9 cellular contexts compared by ENCODE assay signal in the genomic region with DNA sequence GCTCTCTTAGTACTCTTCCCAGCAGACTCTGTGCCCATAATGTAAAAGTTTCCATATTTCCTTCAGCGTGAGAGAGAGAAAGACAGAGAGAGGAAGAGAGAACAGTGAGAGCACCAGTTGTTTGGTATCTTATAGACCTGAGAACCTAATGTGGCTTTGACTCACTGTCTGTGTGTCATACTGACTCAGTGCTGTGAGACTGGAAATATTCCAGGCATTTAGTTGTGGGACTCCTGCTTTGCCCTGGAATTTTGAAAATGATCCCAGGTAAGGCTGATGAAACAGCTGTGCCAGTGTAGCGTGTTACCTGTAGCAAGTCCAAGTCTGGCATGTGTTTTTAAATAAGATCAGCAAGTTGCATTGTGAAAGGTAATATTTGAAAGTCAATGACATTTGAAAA.
A peak's percentile ranks its signal among the peaks of the same experiment; 100 is the strongest.
DNase-seq lines count a peak whose midpoint lies in the region; ATAC-seq and TF ChIP-seq lines count a peak whose summit lies in the region.
"Had no signal": no experiment of that assay in that cellular context is flagged by ENCODE, and none has a peak within 500 bp of the region (broad histone marks: within the 10 kb centered on the region; RNA-seq: fewer than 3 reads in every experiment).

No MANE protein-coding gene starts in this region.

- DNase-seq in GM04504 (ENCODE audit: low read depth) (peak; percentile 6), Panc1 (ENCODE audit: low read depth, low spot score) (peak; percentile 45), epithelial cell of prostate (ENCODE audit: low read depth, low spot score) (peak; percentile 82), renal cortical epithelial cell (ENCODE audit: low read depth) (peak; percentile 98), NCI-H510A (lab: John Stamatoyannopoulos, UW) (no peak), T-helper 2 cell (no peak), activated gamma-delta T cell treated with Interleukin-2 at 50 U/mL for 16 hours (no peak)
- DNase-seq: naive thymus-derived CD4-positive, alpha-beta T cell had no signal

- H3K9me3 ChIP-seq in Panc1 (ENCODE audit: control insufficient read depth, insufficient read depth, low read depth, low read length) = no peaks in the 10 kb centered on the region

- H3K4me3 ChIP-seq in Panc1 (ENCODE audit: low read depth in 2 of 2, low read length in 2 of 2) = no peak overlapping the region

- POLR2A ChIA-PET in Panc1 (lab: Charles Lee) = no interaction called here

- BruUV-seq in Panc1 (replicated peaks; lab: Mats Ljungman, UMichigan) = no TSS peak

- ATAC-seq in Panc1 (peak; percentile 78; the same call in 1 of the 2 replicates), HG02623 (IDR thresholded peaks at IDR 0.05; ENCODE audit: unreplicated experiment) (no peak)
- ATAC-seq: naive thymus-derived CD4-positive, alpha-beta T cell had no signal

- no peaks in the 10 kb centered on the region for H3K36me3 ChIP-seq in Panc1 (ENCODE audit: control insufficient read depth, insufficient read depth, low read length)

- H3K27me3 ChIP-seq in Panc1 (ENCODE audit: control insufficient read depth, insufficient read depth, low read length) = no peaks in the 10 kb centered on the region

- no peaks in the 10 kb centered on the region for H3K4me1 ChIP-seq in Panc1 (ENCODE audit: control insufficient read depth, insufficient read depth, low read length)

- no peak for TF ChIP-seq CTCF in Panc1 (IDR thresholded peaks at IDR 0.05)

- CTCF ChIA-PET in Panc1 (lab: Charles Lee) = no interaction called here

- H3K27ac ChIP-seq in Panc1 (ENCODE audit: low read length) (no peak overlapping the region), epithelial cell of prostate (peak overlapping the region; percentile 88)

- intact Hi-C loops in Panc1 (cut with micrococcal nuclease; ENCODE audit: unreplicated experiment) = no loop called here

- in situ Hi-C loops in Panc1 (cut with HindIII; ENCODE audit: low pct_unique_long_range_greater_than_20kb, low sequenced_read_pairs) = no loop called here

Comparison
In these comparisons a context has a peak if more than half of its experiments do, and no peak if none do; other contexts are left out.
1. DNase-seq: peak in GM04504 (single experiment), Panc1 (single experiment), epithelial cell of prostate (single experiment) and renal cortical epithelial cell (single experiment); none in NCI-H510A (single experiment), T-helper 2 cell (0 of 5) and activated gamma-delta T cell treated with Interleukin-2 at 50 U/mL for 16 hours (single experiment).